14 cellular contexts compared by ENCODE assay signal in the genomic region with DNA sequence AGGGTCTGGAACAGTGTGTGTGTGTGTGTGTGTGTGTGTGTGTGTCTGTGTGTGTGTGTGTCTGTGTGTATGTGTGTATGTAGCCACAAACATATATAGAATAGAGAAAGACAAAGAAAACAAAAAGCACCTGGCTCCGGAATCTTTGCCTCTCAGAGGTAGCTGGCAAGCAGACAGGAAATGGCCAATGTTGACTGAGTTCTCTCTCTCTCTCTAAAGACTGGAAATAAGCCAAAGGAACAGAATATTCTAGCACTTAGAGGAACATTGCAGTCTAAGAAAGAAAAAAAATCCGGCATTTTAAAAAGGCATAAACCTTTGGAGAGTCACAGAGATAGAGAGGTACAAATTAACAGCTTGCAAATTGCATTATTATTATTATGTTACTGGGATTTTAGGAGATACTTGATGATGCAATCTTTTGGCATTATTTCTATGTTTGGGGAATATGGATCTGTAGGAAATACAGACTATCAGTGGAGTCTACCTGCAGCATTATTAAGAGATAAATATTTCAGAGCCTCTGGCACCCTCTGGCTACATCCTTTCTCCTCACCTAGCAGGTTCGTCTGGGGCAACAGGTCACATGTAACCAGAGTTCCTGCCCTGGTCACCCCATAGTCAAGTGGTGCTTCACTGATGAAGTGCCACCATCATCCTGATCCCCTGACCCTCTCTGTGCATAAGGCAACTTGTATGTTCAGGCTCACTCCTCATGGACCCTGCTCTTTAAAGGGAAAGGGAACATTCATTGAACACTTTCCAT.
DNase-seq lines count a peak whose midpoint lies in the region; ATAC-seq and TF ChIP-seq lines count a peak whose summit lies in the region.
"Had no signal": no experiment of that assay in that cellular context is flagged by ENCODE, and none has a peak within 500 bp of the region (broad histone marks: within the 10 kb centered on the region; RNA-seq: fewer than 3 reads in every experiment).

No MANE protein-coding gene starts in this region.

- H3K27ac ChIP-seq in fibroblast of lung (ENCODE audit: insufficient read depth, low read length) (no peak overlapping the region), testis (peak overlapping the region in 1 of 2 donors; percentile 26)
- H3K27ac ChIP-seq: A549, SK-N-MC had no signal

- peaks cover 5% of the 10 kb centered on the region for H3K36me3 Mint-ChIP-seq in activated naive CD4-positive, alpha-beta T cell treated with anti-CD3 and anti-CD28 coated beads, Interleukin-2, amount 10 ng/mL, durations not matched to agents 7 days and 5 days
- H3K36me3 Mint-ChIP-seq: stimulated activated naive B cell treated with anti-CD40 and anti-IgM and Interleukin-4, amounts not matched to agents 10 μg/mL and 1 μg/mL and 100 μg/mL, for 72 hours had no signal

- no peaks in the 10 kb centered on the region for H4K20me1 ChIP-seq in fibroblast of lung (ENCODE audit: control insufficient read depth, extremely low read depth, insufficient read depth, low read length)

- 26 to 38% methylated on average over 3 of the region's 3 CpGs for WGBS in testis, 2 donors

- H3K4me1 Mint-ChIP-seq in activated naive CD4-positive, alpha-beta T cell treated with anti-CD3 and anti-CD28 coated beads, Interleukin-2, amount 10 ng/mL, durations not matched to agents 7 days and 5 days = peaks cover 29% of the 10 kb centered on the region
- H3K4me1 Mint-ChIP-seq: stimulated activated naive B cell treated with anti-CD40 and anti-IgM and Interleukin-4, amounts not matched to agents 10 μg/mL and 1 μg/mL and 100 μg/mL, for 72 hours had no signal

- no peak overlapping the region for H2AFZ ChIP-seq in fibroblast of lung (ENCODE audit: low read length)

- peak overlapping the region; percentile 56 for H3K27ac Mint-ChIP-seq in activated naive CD4-positive, alpha-beta T cell treated with anti-CD3 and anti-CD28 coated beads, Interleukin-2, amount 10 ng/mL, durations not matched to agents 7 days and 5 days
- H3K27ac Mint-ChIP-seq: stimulated activated naive B cell treated with anti-CD40 and anti-IgM and Interleukin-4, amounts not matched to agents 10 μg/mL and 1 μg/mL and 100 μg/mL, for 72 hours had no signal

- no peak for TF ChIP-seq POLR2A in testis (IDR thresholded peaks at IDR 0.05)

- POLR2A ChIA-PET in GM10248 (lab: Yijun Ruan, JAX) = no interaction called here

- no peak overlapping the region for H3K4me3 Mint-ChIP-seq in activated naive CD4-positive, alpha-beta T cell treated with anti-CD3 and anti-CD28 coated beads, Interleukin-2, amount 10 ng/mL, durations not matched to agents 7 days and 5 days
- H3K4me3 Mint-ChIP-seq: stimulated activated naive B cell treated with anti-CD40 and anti-IgM and Interleukin-4, amounts not matched to agents 10 μg/mL and 1 μg/mL and 100 μg/mL, for 72 hours had no signal

- no peak for TF ChIP-seq CTCF in fibroblast of lung (conservative IDR thresholded peaks at IDR 0.05 in 1 of 2, IDR thresholded peaks at IDR 0.05 in 1 of 2; ENCODE audit: low read depth in 1 of 2, low read length in 2 of 2)
- no peak for TF ChIP-seq CTCF in testis (IDR thresholded peaks at IDR 0.05)
- no peak for TF ChIP-seq CTCF in GM10248 (IDR thresholded peaks at IDR 0.05; ENCODE audit: control extremely low read depth, extremely low read depth, low read depth, missing control alignments)

- ATAC-seq in HG03442 (IDR thresholded peaks at IDR 0.05; ENCODE audit: unreplicated experiment) = no peak
- ATAC-seq: A549; stimulated activated naive B cell treated with anti-CD40 and anti-IgM and Interleukin-4, amounts not matched to agents 10 μg/mL and 1 μg/mL and 100 μg/mL, for 72 hours had no signal

- H3K27me3 Mint-ChIP-seq in activated naive CD4-positive, alpha-beta T cell treated with anti-CD3 and anti-CD28 coated beads, Interleukin-2, amount 10 ng/mL, durations not matched to agents 7 days and 5 days = no peaks in the 10 kb centered on the region
- H3K27me3 Mint-ChIP-seq: stimulated activated naive B cell treated with anti-CD40 and anti-IgM and Interleukin-4, amounts not matched to agents 10 μg/mL and 1 μg/mL and 100 μg/mL, for 72 hours had no signal

- no peaks in the 10 kb centered on the region for H3K36me3 ChIP-seq in fibroblast of lung (ENCODE audit: control insufficient read depth, insufficient read depth, low read length)
- H3K36me3 ChIP-seq in testis (ENCODE audit: low read depth, missing control alignments) = no peaks in the 10 kb centered on the region

- H3K79me2 ChIP-seq in fibroblast of lung (ENCODE audit: control insufficient read depth, insufficient read depth, low read length) = no peaks in the 10 kb centered on the region

- H3K4me2 ChIP-seq in fibroblast of lung (ENCODE audit: extremely low read depth, insufficient read depth, low read length) = no peak overlapping the region
- H3K4me2 ChIP-seq: A549 had no signal

- H3K9ac ChIP-seq in fibroblast of lung (ENCODE audit: insufficient read depth, low read length) = no peak overlapping the region

- H3K9me3 Mint-ChIP-seq in activated naive CD4-positive, alpha-beta T cell treated with anti-CD3 and anti-CD28 coated beads, Interleukin-2, amount 10 ng/mL, durations not matched to agents 7 days and 5 days = peaks cover 8% of the 10 kb centered on the region
- H3K9me3 Mint-ChIP-seq: stimulated activated naive B cell treated with anti-CD40 and anti-IgM and Interleukin-4, amounts not matched to agents 10 μg/mL and 1 μg/mL and 100 μg/mL, for 72 hours had no signal

- CTCF ChIA-PET in activated naive CD4-positive, alpha-beta T cell treated with anti-CD3 and anti-CD28 coated beads, Interleukin-2, amount 10 ng/mL, durations not matched to agents 7 days and 5 days (lab: Charles Lee) = interaction anchor here (0.7 to 0.8 kb wide), 2 partner anchors 58 to 194 kb away, joined by 3 read pairs; no protein-coding TSS in a partner anchor
- CTCF ChIA-PET in GM10248 (lab: Yijun Ruan, JAX) = interaction anchor here (1.4 kb wide), 1 partner anchor 17 kb away, joined by 3 read pairs; no protein-coding TSS in a partner anchor

- H3K9me3 ChIP-seq in fibroblast of lung (ENCODE audit: control insufficient read depth, insufficient read depth, low read depth, low read length) = no peaks in the 10 kb centered on the region
- no peaks in the 10 kb centered on the region for H3K9me3 ChIP-seq in testis
- H3K9me3 ChIP-seq: A549 had no signal

- intact Hi-C loops in testis (cut with DNase I; ENCODE audit: low total_unique reads) = no loop called here

- no peaks in the 10 kb centered on the region for H3K27me3 ChIP-seq in fibroblast of lung (ENCODE audit: control insufficient read depth, insufficient read depth, low read length)
- no peaks in the 10 kb centered on the region for H3K27me3 ChIP-seq in testis

- no peak for DNase-seq in activated naive CD4-positive, alpha-beta T cell treated with anti-CD3 and anti-CD28 coated beads, Interleukin-2, amount 10 ng/mL, durations not matched to agents 7 days and 5 days
- DNase-seq in activated naive CD4-positive, alpha-beta T cell treated with Interleukin-2 at 50 U/mL for 16 hours = no peak
- DNase-seq in NCI-H510A treated with DMSO at 0.1 percent for 48 hours (lab: John Stamatoyannopoulos, UW) (peak; percentile 83), fibroblast of lung (ENCODE audit: low read depth in 2 of 2) (peak; percentile 6 to 14), testis (peak; percentile 47), CD1c-positive myeloid dendritic cell (ENCODE audit: extremely low spot score) (no peak), GM10248 (ENCODE audit: extremely low spot score) (no peak)
- DNase-seq: DMS 273 treated with DMSO at 0.1 percent for 48 hours; NCI-H226; stimulated activated CD4-positive, alpha-beta T cell treated with anti-CD3 and anti-CD28 coated beads, Interleukin-1b, Interleukin-23, amount 100 ng/mL, for 48 hours; stimulated activated naive B cell treated with anti-CD40 and anti-IgM and Interleukin-4, amounts not matched to agents 10 μg/mL and 1 μg/mL and 100 μg/mL, for 72 hours had no signal

- H3K4me1 ChIP-seq in fibroblast of lung (ENCODE audit: control insufficient read depth, extremely low read depth, insufficient read depth, low read length) = no peaks in the 10 kb centered on the region
- H3K4me1 ChIP-seq in testis = no peaks in the 10 kb centered on the region
- H3K4me1 ChIP-seq: A549 had no signal

- no peak overlapping the region for H3K4me3 ChIP-seq in fibroblast of lung (replicated peaks in 1 of 4; ENCODE audit: control extremely low read depth in 1 of 4, insufficient read depth in 1 of 4, low read depth in 3 of 4, low read length in 4 of 4)
- H3K4me3 ChIP-seq in testis = no peak overlapping the region
- H3K4me3 ChIP-seq: A549, SK-N-MC had no signal

Comparison
In these comparisons a context has a peak if more than half of its experiments do, and no peak if none do; other contexts are left out.
1. DNase-seq: peak in NCI-H510A treated with DMSO at 0.1 percent for 48 hours (single experiment), fibroblast of lung (2 of 2) and testis (single experiment); none in activated naive CD4-positive, alpha-beta T cell treated with anti-CD3 and anti-CD28 coated beads, Interleukin-2, amount 10 ng/mL, durations not matched to agents 7 days and 5 days (single experiment), activated naive CD4-positive, alpha-beta T cell treated with Interleukin-2 at 50 U/mL for 16 hours (single experiment), CD1c-positive myeloid dendritic cell (single experiment) and GM10248 (single experiment).